Comparison of ENCODE assay signal across 8 cellular contexts in the genomic region with DNA sequence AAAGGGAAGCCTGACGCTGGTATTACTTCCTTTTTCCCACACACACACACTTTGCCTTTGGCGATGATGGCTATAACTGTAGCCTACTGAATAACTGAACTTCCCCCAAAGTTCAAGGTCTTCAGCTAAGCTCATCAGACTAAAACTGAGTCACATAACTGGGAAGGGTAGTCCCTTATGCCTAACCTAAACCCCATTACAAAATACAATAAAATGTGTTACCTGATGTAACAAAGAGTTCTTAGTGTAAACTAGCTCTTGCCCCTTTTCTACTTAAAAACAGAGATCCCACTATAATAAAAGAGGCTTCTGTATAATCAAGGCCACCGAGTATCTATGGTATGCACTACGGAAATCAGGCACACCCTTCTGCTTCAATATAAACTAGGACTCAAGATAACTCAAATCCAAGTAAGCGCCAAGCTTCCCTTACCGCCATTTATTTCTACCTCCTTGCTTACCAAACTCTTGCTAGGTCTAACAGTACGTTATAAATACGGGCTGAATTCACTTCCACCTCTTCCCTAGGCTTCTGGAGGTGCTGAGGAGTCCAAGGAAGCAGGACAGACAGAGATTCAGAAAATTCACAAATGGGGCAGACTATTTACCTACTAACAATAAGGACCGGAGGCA. TPM values are rescaled to one million over a fixed set of nuclear protein-coding genes. Genes with fewer than 3 reads are reported as not detected.
A peak's percentile ranks its signal among the peaks of the same experiment; 100 is the strongest.
DNase-seq lines count a peak whose midpoint lies in the region; ATAC-seq and TF ChIP-seq lines count a peak whose summit lies in the region.

No MANE protein-coding gene starts in this region.

- DNase-seq in activated T-cell treated with anti-CD3 and anti-CD28 coated beads, Interleukin-2, amount 50 U/mL, for 4 hours: no peak
- no peak for DNase-seq in activated T-cell treated with anti-CD3 and anti-CD28 coated beads, Interleukin-2, amount 50 U/mL, for 1 hour
- DNase-seq in SIG-M5 treated with dmso at 0.1 percent for 504 hours (lab: John Stamatoyannopoulos, UW; ENCODE audit: unreplicated experiment) (peak; percentile 76), natural killer cell (no peak), HEK293T (ENCODE audit: extremely low spot score) (no peak), HCEC 1CT (no peak), NCI-H1417 treated with DMSO at 0.1 percent for 48 hours (lab: John Stamatoyannopoulos, UW) (no peak)
- no peak for DNase-seq in effector memory CD8-positive, alpha-beta T cell

- peak overlapping the region; percentile 93 to 94 for H3K27ac Mint-ChIP-seq in effector memory CD8-positive, alpha-beta T cell
- peak overlapping the region; percentile 95 to 97 for H3K27ac Mint-ChIP-seq in natural killer cell

- H3K9me3 Mint-ChIP-seq in activated T-cell treated with anti-CD3 and anti-CD28 coated beads, Interleukin-2, amount 50 U/mL, for 4 hours: no peaks in the 10 kb centered on the region
- H3K9me3 Mint-ChIP-seq in effector memory CD8-positive, alpha-beta T cell: no peaks in the 10 kb centered on the region
- H3K9me3 Mint-ChIP-seq in natural killer cell: no peaks in the 10 kb centered on the region

- POLR2A ChIA-PET in HEK293T (lab: Yijun Ruan, JAX): interaction anchor here (0.9 to 1.1 kb wide), 2 partner anchors 18 to 80 kb away, joined by 4 read pairs; a partner anchor contains a TSS

- CTCF ChIA-PET in HEK293T (lab: Yijun Ruan, JAX): interaction anchor here (1.1 kb wide), 1 partner anchor 18 kb away, joined by 3 read pairs; no protein-coding TSS in a partner anchor

- intact Hi-C loops in natural killer cell (cut with micrococcal nuclease): no loop called here

- peaks cover 45% of the 10 kb centered on the region for H3K4me1 Mint-ChIP-seq in activated T-cell treated with anti-CD3 and anti-CD28 coated beads, Interleukin-2, amount 50 U/mL, for 4 hours (ENCODE audit: low read depth)
- H3K4me1 Mint-ChIP-seq in effector memory CD8-positive, alpha-beta T cell (ENCODE audit: low read depth in 2 of 2): peaks cover 37 to 54% of the 10 kb centered on the region in 2 donors
- H3K4me1 Mint-ChIP-seq in natural killer cell: peaks cover 49 to 54% of the 10 kb centered on the region in 2 donors

- H3K27me3 Mint-ChIP-seq in activated T-cell treated with anti-CD3 and anti-CD28 coated beads, Interleukin-2, amount 50 U/mL, for 4 hours (ENCODE audit: low read depth): no peaks in the 10 kb centered on the region
- H3K27me3 Mint-ChIP-seq in effector memory CD8-positive, alpha-beta T cell: no peaks in the 10 kb centered on the region
- H3K27me3 Mint-ChIP-seq in natural killer cell (ENCODE audit: low read depth in 2 of 2): no peaks in the 10 kb centered on the region

- no peak for ATAC-seq in activated T-cell treated with anti-CD3 and anti-CD28 coated beads, Interleukin-2, amount 50 U/mL, for 4 hours
- ATAC-seq in effector memory CD8-positive, alpha-beta T cell (replicated peaks): no peak
- ATAC-seq in natural killer cell: no peak

- H3K4me3 Mint-ChIP-seq in activated T-cell treated with anti-CD3 and anti-CD28 coated beads, Interleukin-2, amount 50 U/mL, for 4 hours: peak overlapping the region; percentile 88
- peak overlapping the region; percentile 81 to 86 for H3K4me3 Mint-ChIP-seq in effector memory CD8-positive, alpha-beta T cell
- peak overlapping the region; percentile 95 for H3K4me3 Mint-ChIP-seq in natural killer cell

- peaks cover 20% of the 10 kb centered on the region for H3K36me3 Mint-ChIP-seq in activated T-cell treated with anti-CD3 and anti-CD28 coated beads, Interleukin-2, amount 50 U/mL, for 4 hours (ENCODE audit: insufficient read depth)
- peaks cover 45% of the 10 kb centered on the region for H3K36me3 Mint-ChIP-seq in effector memory CD8-positive, alpha-beta T cell (ENCODE audit: insufficient read depth)
- no peaks in the 10 kb centered on the region for H3K36me3 Mint-ChIP-seq in natural killer cell

- TF ChIP-seq CTCF in natural killer cell (IDR thresholded peaks at IDR 0.05): no peak

TF ChIP-seq in HEK293T, 16 proteins besides CTCF, POLR2A, EP300 and RAD21:
- TF ChIP-seq LEF1 (IDR thresholded peaks at IDR 0.05; ENCODE audit: borderline replicate concordance) (no peak), NFRKB (IDR thresholded peaks at IDR 0.05) (no peak), FOXA1 (IDR thresholded peaks at IDR 0.05) (no peak), TARDBP (IDR thresholded peaks at IDR 0.05) (no peak), ZNF384 (IDR thresholded peaks at IDR 0.05) (no peak), L3MBTL2 (conservative IDR thresholded peaks at IDR 0.05) (no peak), HDGF (IDR thresholded peaks at IDR 0.05; ENCODE audit: borderline replicate concordance) (no peak), FOXK2 (IDR thresholded peaks at IDR 0.05) (no peak), SP1 (IDR thresholded peaks at IDR 0.05) (no peak)
- TF ChIP-seq, protein P1, sequence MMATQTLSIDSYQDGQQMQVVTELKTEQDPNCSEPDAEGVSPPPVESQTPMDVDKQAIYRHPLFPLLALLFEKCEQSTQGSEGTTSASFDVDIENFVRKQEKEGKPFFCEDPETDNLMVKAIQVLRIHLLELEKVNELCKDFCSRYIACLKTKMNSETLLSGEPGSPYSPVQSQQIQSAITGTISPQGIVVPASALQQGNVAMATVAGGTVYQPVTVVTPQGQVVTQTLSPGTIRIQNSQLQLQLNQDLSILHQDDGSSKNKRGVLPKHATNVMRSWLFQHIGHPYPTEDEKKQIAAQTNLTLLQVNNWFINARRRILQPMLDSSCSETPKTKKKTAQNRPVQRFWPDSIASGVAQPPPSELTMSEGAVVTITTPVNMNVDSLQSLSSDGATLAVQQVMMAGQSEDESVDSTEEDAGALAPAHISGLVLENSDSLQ (IDR thresholded peaks at IDR 0.05): no peak

RNA-seq across cellular contexts. Expression of a gene that starts 2.4 kb away (rescaled TPM):
- total RNA-seq in activated T-cell treated with anti-CD3 and anti-CD28 coated beads, Interleukin-2, amount 50 U/mL, for 4 hours: 100 to 1,000 TPM in 2 of 3 donors, 10 to 100 TPM in 1; 94.4 to 113 (median 103) TPM
- total RNA-seq in natural killer cell: 10 to 100 TPM; 60.0 to 73.3 (median 71.6) TPM
